In the genomic region with DNA sequence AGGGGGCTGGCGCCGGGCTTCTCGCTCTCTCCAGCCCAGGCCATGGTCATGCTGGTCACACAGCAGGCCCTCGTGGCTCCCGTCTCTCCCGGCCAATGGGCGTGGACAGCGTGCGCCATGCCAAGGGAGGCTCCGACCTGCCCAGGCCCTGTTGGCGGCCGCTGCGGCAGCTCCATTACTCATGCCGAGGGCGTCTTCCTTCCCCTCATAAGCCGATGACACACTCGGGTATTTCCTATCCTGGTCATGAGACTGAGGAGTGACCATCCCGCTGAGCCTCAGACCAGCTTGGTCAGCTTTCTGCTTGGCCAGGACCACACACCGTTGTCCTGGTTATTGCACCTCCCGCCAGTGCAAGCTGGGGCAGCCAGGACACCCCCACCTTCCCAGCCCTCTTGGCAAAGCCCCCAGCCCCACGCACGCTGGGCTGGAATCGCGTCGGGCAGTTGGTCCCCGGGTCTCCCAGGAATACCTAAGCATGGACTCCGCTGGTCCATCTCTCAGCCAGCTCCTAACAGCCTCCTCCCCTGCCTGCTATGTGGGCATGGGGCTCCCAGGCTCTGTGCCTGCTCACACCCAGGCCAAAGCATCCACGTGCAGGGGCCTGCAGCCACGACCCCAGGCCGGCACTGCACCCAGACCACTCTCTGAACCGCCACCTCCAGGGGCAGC, we compare ENCODE assay signal across 10 cellular contexts. TPM values are rescaled to one million over a fixed set of nuclear protein-coding genes. Genes with fewer than 3 reads are reported as not detected.
DNase-seq lines count a peak whose midpoint lies in the region; ATAC-seq, FAIRE-seq and TF ChIP-seq lines count a peak whose summit lies in the region.
"Had no signal": no experiment of that assay in that cellular context is flagged by ENCODE, and none has a peak within 500 bp of the region (broad histone marks: within the 10 kb centered on the region; RNA-seq: fewer than 3 reads in every experiment).

No MANE protein-coding gene starts in this region.

- no peaks in the 10 kb centered on the region for H3K9me3 ChIP-seq in thoracic aorta

- H3K27me3 ChIP-seq in bronchial epithelial cell (ENCODE audit: control insufficient read depth, insufficient read depth, low read length) (no peaks in the 10 kb centered on the region), layer of hippocampus (ENCODE audit: control insufficient read depth, insufficient read depth, low read length) (no peaks in the 10 kb centered on the region), thoracic aorta (replicated peaks; ENCODE audit: insufficient read depth) (no peaks in the 10 kb centered on the region)

- FAIRE-seq in bronchial epithelial cell (lab: Jason Lieb, UNC): no peak

- DNase-seq in HS-5 (ENCODE audit: low read depth) (peak; percentile 91), bronchial epithelial cell (ENCODE audit: low read depth) (peak; percentile 65), thoracic aorta (ENCODE audit: low spot score) (peak; percentile 53), NCI-H510A (lab: John Stamatoyannopoulos, UW) (no peak), NCI-H1930 (lab: John Stamatoyannopoulos, UW) (no peak)
- DNase-seq in stimulated activated naive CD8-positive, alpha-beta T cell treated with anti-CD3 and anti-CD28 coated beads, Interleukin-15, Interleukin-2, amounts not matched to agents 100 U/mL and 50 U/mL, for 24 hours: no peak
- DNase-seq: activated CD4-positive, alpha-beta T cell treated with anti-CD3 and anti-CD28 coated beads, Interleukin-2, amount 50 U/mL, for 1 hour; NCI-H2107 had no signal

- H3K4me3 ChIP-seq in bronchial epithelial cell (ENCODE audit: low read depth, low read length): no peak overlapping the region
- H3K4me3 ChIP-seq in thoracic aorta: no peak overlapping the region

- H3K36me3 ChIP-seq in bronchial epithelial cell (ENCODE audit: control insufficient read depth, insufficient read depth, low read length) (no peaks in the 10 kb centered on the region), thoracic aorta (peaks cover 57% of the 10 kb centered on the region)

- H3K4me1 ChIP-seq in thoracic aorta (ENCODE audit: control insufficient read depth in 1 of 2, low read depth in 2 of 2): peaks cover 13 to 28% of the 10 kb centered on the region in 2 donors

- TF ChIP-seq CTCF in bronchial epithelial cell (IDR thresholded peaks at IDR 0.05; ENCODE audit: insufficient read depth, low read length, severe bottlenecking) (no peak), thoracic aorta (IDR thresholded peaks at IDR 0.05) (no peak)

- H3K27ac ChIP-seq in layer of hippocampus (ENCODE audit: low read depth, low read length) (peak overlapping the region; percentile 38), thoracic aorta (peak overlapping the region; percentile 68 to 81)

- peak; percentile 86 for ATAC-seq in thoracic aorta (ENCODE audit: insufficient number of reproducible peaks, low FRiP score, low read depth)
- ATAC-seq in GM21786 (IDR thresholded peaks at IDR 0.05; ENCODE audit: unreplicated experiment): no peak
- ATAC-seq in stimulated activated naive CD8-positive, alpha-beta T cell treated with anti-CD3 and anti-CD28 coated beads, Interleukin-15, Interleukin-2, amounts not matched to agents 100 U/mL and 50 U/mL, for 24 hours: no peak

RNA-seq across cellular contexts. Expression of a gene that starts 49.8 kb away (rescaled TPM):
- 14.5 and 21.6 TPM in 2 replicates for total RNA-seq in bronchial epithelial cell
- total RNA-seq in thoracic aorta: 1 to 10 TPM; 1.6 to 2.4 TPM

Comparison
In these comparisons a context has a peak if more than half of its experiments do, and no peak if none do; other contexts are left out.
1. DNase-seq: peak in HS-5 (single experiment), bronchial epithelial cell (single experiment) and thoracic aorta (single experiment); none in NCI-H510A (single experiment), NCI-H1930 (0 of 2) and stimulated activated naive CD8-positive, alpha-beta T cell treated with anti-CD3 and anti-CD28 coated beads, Interleukin-15, Interleukin-2, amounts not matched to agents 100 U/mL and 50 U/mL, for 24 hours (single experiment).